ENCODE assay signal across 1 cellular context in the genomic region with DNA sequence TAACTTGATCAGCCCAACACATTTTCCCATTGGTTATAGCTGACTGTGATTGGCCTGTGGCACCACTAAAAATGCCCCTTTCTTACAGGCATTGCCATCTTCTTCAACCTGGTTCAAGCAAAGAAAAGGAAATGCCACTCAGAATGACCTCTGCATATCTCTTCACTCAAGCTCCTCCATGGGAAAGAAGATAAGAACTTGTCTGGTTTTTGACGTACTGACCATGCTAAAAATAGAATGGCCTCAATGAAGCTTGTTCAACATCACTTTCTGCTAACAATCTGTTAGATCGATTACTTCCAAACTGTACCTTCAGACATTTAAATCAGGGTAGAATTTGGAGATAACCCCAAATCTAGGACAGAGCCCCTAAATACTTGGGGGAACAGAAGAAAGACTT.
TF ChIP-seq lines count a peak whose summit lies in the region.

No MANE protein-coding gene starts in this region.

TF ChIP-seq in K562, 482 proteins besides CTCF, POLR2A, EP300 and RAD21:
- TF ChIP-seq ESRRB (CRISPR knock-in tag; IDR thresholded peaks at IDR 0.05; ENCODE audit: borderline replicate concordance) (no peak), CBX3 (IDR thresholded peaks at IDR 0.05; ENCODE audit: borderline replicate concordance in 1 of 2, low read length in 2 of 2) (no peak), GTF2A2 (tag; IDR thresholded peaks at IDR 0.05) (no peak), ARID1B (IDR thresholded peaks at IDR 0.05) (peak; percentile 24; the same call in 1 of the 2 replicates), CBFA2T3 (IDR thresholded peaks at IDR 0.05) (peak; percentile 50; the same call in 1 of the 2 replicates), RBM39 (optimal IDR thresholded peaks at IDR 0.05; ENCODE audit: low read depth, low read length) (no peak), TEAD4 (IDR thresholded peaks at IDR 0.05; ENCODE audit: low read length) (peak; percentile 39; the same call in 1 of the 2 replicates), TEAD4 (CRISPR knock-in tag; IDR thresholded peaks at IDR 0.05; ENCODE audit: borderline replicate concordance) (no peak), NCOR1 (IDR thresholded peaks at IDR 0.05) (0 out of 2 replicates have a peak, but pooled peaks have one; percentile 29), U2AF2 (optimal IDR thresholded peaks at IDR 0.05; ENCODE audit: low read depth, low read length) (no peak), MEF2A (IDR thresholded peaks at IDR 0.05; ENCODE audit: control insufficient read depth, low read depth, low read length) (peak; percentile 70; the same call in 1 of the 2 replicates), ZFP1 (CRISPR knock-in tag; IDR thresholded peaks at IDR 0.05) (no peak), TAL1 (IDR thresholded peaks at IDR 0.05) (peak; percentile 52), MEF2D (tag; conservative IDR thresholded peaks at IDR 0.05; ENCODE audit: low read depth) (peak; percentile 80), TBP (optimal IDR thresholded peaks at IDR 0.05; ENCODE audit: low read depth, low read length) (no peak)
- TF ChIP-seq, protein P1, sequence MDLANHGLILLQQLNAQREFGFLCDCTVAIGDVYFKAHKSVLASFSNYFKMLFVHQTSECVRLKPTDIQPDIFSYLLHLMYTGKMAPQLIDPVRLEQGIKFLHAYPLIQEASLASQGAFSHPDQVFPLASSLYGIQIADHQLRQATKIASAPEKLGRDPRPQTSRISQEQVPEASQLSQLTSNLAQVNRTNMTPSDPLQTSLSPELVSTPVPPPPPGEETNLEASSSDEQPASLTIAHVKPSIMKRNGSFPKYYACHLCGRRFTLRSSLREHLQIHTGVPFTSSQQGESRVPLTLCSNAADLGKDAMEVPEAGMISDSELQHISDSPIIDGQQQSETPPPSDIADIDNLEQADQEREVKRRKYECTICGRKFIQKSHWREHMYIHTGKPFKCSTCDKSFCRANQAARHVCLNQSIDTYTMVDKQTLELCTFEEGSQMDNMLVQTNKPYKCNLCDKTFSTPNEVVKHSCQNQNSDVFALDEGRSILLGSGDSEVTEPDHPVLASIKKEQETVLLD (IDR thresholded peaks at IDR 0.05), result no peak
